ENCODE assay signal across 8 cellular contexts in the genomic region with DNA sequence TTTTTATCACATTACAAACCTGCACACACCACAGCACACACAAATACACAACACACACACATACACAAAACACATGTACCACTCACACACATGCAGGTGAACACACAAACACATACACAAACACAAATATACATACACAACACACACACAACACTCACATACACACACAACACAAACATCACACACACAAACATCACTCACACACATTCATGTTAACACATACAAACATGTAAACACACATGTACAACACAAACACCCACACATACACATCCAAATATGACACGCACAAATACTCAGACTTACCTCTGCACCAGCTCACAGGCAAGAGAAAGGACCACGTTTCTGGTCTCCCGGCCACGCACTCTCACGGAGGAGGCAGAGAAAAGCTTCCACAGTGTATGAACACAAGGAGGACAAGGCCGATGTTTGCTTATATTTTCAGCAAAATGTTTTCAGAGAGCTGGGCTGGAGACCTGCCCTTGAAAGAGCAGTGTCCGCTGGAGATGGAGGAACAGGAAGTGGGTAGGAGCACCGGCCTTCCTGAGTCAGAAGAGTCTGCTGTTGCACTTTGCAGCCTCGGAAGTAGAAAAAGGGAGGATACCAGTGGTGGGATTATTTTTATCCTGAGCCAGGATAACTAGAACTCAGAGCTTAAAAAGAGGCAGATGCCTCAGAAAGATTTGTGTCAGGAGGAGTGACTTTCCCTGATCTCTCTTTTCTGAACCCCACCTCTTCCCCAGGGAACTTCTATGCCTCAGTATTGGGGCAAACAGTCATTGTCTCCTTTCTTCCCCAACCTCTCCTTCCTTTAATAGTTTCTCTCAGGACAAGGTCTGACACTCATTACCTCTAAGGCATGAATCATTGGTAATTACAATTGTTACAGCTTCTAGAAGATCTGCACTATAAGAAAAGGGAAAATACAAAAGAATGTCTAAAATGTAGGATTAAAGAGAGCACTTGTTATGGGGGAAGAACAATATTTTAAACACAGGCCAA. TPM values are rescaled to one million over a fixed set of nuclear protein-coding genes. Genes with fewer than 3 reads are reported as not detected.
DNase-seq lines count a peak whose midpoint lies in the region; ATAC-seq and TF ChIP-seq lines count a peak whose summit lies in the region.

TSS of gene GIMAP6 (minus strand) at position 520 of the 999 bp plus-strand sequence. CDS start 2,243 bp downstream, outside the sequence.

- peak; percentile 88 for ATAC-seq in HG02798 (IDR thresholded peaks at IDR 0.05; ENCODE audit: poor library complexity, unreplicated experiment)

- no TSS peak for BruUV-seq in mammary epithelial cell (replicated peaks; lab: Mats Ljungman, UMichigan)

- peak; percentile 40 for TF ChIP-seq POLR2A in GM15510 (IDR thresholded peaks at IDR 0.05; ENCODE audit: borderline replicate concordance, extremely low read depth, insufficient read length)

- TF ChIP-seq CTCF in mammary epithelial cell (conservative IDR thresholded peaks at IDR 0.05 in 1 of 2, IDR thresholded peaks at IDR 0.05 in 1 of 2; ENCODE audit: extremely low read depth in 1 of 2, insufficient read depth in 1 of 2, low read depth in 1 of 2, low read length in 2 of 2), result no peak

- in situ Hi-C loops in mammary epithelial cell (cut with MboI; ENCODE audit: low sequenced_read_pairs in 2 of 2), result no loop called here

- no peaks in the 10 kb centered on the region for H3K4me1 ChIP-seq in mammary epithelial cell (ENCODE audit: insufficient read depth, low read length)

- intact Hi-C loops in T-helper 1 cell treated with Interleukin-12 subunit alpha and Interleukin-12 subunit beta and Interleukin-4 antibody, amounts not matched to agents 30 ng/mL and 1 ng/mL, for 36 hours (cut with micrococcal nuclease), result loop anchor here (1.0 kb wide), 10 partner anchors 11 to 184 kb away; partner anchors contain the start of genes GIMAP1, GIMAP4, GIMAP5 and GIMAP7
- intact Hi-C loops in mammary epithelial cell (cut with micrococcal nuclease), result no loop called here
- intact Hi-C loops in posterior vena cava (cut with DNase I), result no loop called here

- H3K9me3 ChIP-seq in mammary epithelial cell (replicated peaks; ENCODE audit: insufficient read depth, low read length), result no peaks in the 10 kb centered on the region

- no peaks in the 10 kb centered on the region for H3K36me3 ChIP-seq in mammary epithelial cell (ENCODE audit: insufficient read depth, low read length)

- DNase-seq in mammary epithelial cell (no peak), posterior vena cava (ENCODE audit: low spot score) (no peak), NCI-H2171 treated with DMSO at 0.1 percent for 48 hours (lab: John Stamatoyannopoulos, UW) (no peak), GOT3 (lab: John Stamatoyannopoulos, UW) (no peak), NCI-H226 (no peak)

- H3K79me2 ChIP-seq in mammary epithelial cell (ENCODE audit: insufficient read depth, low read length), result no peaks in the 10 kb centered on the region

- H3K4me2 ChIP-seq in mammary epithelial cell (ENCODE audit: insufficient read depth, low read depth, low read length), result no peak within 1 kb of the TSS

- H3K4me3 ChIP-seq in mammary epithelial cell (replicated peaks in 1 of 3; ENCODE audit: insufficient read depth in 1 of 3, low read depth in 2 of 3, low read length in 3 of 3), result no peak within 1 kb of the TSS

- no peak within 1 kb of the TSS for H3K27ac ChIP-seq in mammary epithelial cell (ENCODE audit: insufficient read depth, low read depth, low read length)

- no peak within 1 kb of the TSS for H3K9ac ChIP-seq in mammary epithelial cell (ENCODE audit: insufficient read depth, low read length)

- no peaks in the 10 kb centered on the region for H4K20me1 ChIP-seq in mammary epithelial cell (ENCODE audit: insufficient read depth, low read length)

- H3K27me3 ChIP-seq in mammary epithelial cell (ENCODE audit: insufficient read depth, low read length), result no peaks in the 10 kb centered on the region

- CTCF ChIA-PET in mammary epithelial cell (lab: Charles Lee; ENCODE audit: low non-redundant PET), result no interaction called here

- H2AFZ ChIP-seq in mammary epithelial cell (ENCODE audit: low read depth, low read length), result peak within 1 kb of the TSS; percentile 30

- dilution Hi-C loops in mammary epithelial cell (cut with HindIII; ENCODE audit: low sequenced_read_pairs), result no loop called here

- 86% methylated on average over 8 of the region's 9 CpGs for WGBS in mammary epithelial cell (ENCODE audit: low coverage, missing lambda C conversion rate)

RNA-seq across cellular contexts. Expression of gene GIMAP6, which starts in this region (rescaled TPM):
- 167 and 170 TPM in 2 replicates for total RNA-seq in T-helper 1 cell treated with Interleukin-12 subunit alpha and Interleukin-12 subunit beta and Interleukin-4 antibody, amounts not matched to agents 30 ng/mL and 1 ng/mL, for 36 hours
- total RNA-seq in mammary epithelial cell, result not detected
- polyA plus RNA-seq in mammary epithelial cell, result not detected
- not detected for polyA minus RNA-seq in mammary epithelial cell
- 10 to 100 TPM; 24.5 to 33.3 TPM for total RNA-seq in posterior vena cava

Comparison
In these comparisons a context has a peak if more than half of its experiments do, and no peak if none do; other contexts are left out.
1. RNA of gene GIMAP6 (total RNA-seq): 167 to 170 TPM in T-helper 1 cell treated with Interleukin-12 subunit alpha and Interleukin-12 subunit beta and Interleukin-4 antibody, amounts not matched to agents 30 ng/mL and 1 ng/mL, for 36 hours and 24.5 to 33.3 TPM in posterior vena cava; not detected in mammary epithelial cell; every median in the first group is over 10 times any median in the second.